Comparison of ENCODE assay signal across 1 cellular context in the genomic region with DNA sequence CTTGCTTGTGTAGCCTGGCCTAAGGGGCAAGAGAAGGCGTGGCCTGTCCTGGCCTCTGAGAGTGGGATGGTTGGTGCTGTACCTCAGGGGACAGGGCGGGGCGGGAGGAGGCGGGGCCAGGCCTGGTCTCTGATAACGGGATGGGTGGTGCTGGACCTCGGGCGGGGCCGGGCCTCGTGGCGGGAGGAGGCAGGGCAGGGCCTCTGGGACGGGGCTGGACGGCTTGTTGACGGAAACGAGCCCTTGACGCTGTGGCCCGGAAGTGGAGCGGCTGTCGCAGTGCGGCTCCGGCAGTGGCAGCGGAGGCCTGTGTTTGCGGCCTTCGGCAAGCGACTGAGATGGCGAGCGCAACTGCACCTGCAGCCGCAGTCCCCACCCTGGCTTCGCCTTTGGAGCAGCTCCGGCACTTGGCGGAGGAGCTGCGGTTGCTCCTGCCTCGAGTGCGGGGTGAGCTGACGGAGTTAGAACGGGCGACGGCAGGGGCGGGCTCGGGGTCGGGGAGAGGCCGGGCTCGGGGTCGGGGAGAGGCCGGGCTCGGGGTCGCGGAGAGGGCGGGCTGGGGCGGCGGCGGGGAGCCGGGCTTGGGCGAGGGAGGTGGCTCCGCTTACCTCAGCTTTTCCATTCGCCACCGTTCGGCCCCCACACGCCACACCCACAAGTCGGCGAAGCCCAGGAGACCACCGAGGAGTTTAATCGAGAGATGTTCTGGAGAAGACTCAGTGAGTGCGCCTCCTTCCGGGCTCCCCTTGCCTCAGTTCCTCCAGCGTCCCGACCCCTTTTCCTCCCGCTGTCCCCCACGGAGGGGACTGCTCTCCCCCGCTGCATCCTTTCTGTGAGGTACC.
A peak's percentile ranks its signal among the peaks of the same experiment; 100 is the strongest.
TF ChIP-seq lines count a peak whose summit lies in the region.

A gene with protein sequence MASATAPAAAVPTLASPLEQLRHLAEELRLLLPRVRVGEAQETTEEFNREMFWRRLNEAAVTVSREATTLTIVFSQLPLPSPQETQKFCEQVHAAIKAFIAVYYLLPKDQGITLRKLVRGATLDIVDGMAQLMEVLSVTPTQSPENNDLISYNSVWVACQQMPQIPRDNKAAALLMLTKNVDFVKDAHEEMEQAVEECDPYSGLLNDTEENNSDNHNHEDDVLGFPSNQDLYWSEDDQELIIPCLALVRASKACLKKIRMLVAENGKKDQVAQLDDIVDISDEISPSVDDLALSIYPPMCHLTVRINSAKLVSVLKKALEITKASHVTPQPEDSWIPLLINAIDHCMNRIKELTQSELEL (plus strand): TSS at position 243 of the 842 bp plus-strand sequence. CDS start 96 bp downstream, at position 339.

TF ChIP-seq in K562, 482 proteins besides CTCF, POLR2A, EP300 and RAD21 (continued from another document and continues in another):
- TF ChIP-seq, protein P1, sequence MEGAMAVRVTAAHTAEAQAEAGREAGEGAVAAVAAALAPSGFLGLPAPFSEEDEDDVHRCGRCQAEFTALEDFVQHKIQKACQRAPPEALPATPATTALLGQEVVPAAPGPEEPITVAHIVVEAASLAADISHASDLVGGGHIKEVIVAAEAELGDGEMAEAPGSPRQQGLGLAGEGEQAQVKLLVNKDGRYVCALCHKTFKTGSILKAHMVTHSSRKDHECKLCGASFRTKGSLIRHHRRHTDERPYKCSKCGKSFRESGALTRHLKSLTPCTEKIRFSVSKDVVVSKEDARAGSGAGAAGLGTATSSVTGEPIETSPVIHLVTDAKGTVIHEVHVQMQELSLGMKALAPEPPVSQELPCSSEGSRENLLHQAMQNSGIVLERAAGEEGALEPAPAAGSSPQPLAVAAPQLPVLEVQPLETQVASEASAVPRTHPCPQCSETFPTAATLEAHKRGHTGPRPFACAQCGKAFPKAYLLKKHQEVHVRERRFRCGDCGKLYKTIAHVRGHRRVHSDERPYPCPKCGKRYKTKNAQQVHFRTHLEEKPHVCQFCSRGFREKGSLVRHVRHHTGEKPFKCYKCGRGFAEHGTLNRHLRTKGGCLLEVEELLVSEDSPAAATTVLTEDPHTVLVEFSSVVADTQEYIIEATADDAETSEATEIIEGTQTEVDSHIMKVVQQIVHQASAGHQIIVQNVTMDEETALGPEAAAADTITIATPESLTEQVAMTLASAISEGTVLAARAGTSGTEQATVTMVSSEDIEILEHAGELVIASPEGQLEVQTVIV (CRISPR knock-in tag; IDR thresholded peaks at IDR 0.05; ENCODE audit: borderline replicate concordance), result no peak; the same call in 1 of the 2 replicates
- TF ChIP-seq GTF2F1 (IDR thresholded peaks at IDR 0.05; ENCODE audit: low read depth, low read length) (no peak; the same call in 1 of the 2 replicates), RNF2 (IDR thresholded peaks at IDR 0.05) (0 out of 2 replicates have a peak, but pooled peaks have one; percentile 35), ZNF354B (CRISPR knock-in tag; IDR thresholded peaks at IDR 0.05) (no peak), FOXA1 (IDR thresholded peaks at IDR 0.05; ENCODE audit: borderline replicate concordance) (no peak), TBP (optimal IDR thresholded peaks at IDR 0.05; ENCODE audit: low read depth, low read length) (peak; percentile 82), YY1 (IDR thresholded peaks at IDR 0.05; ENCODE audit: borderline replicate concordance in 1 of 3, control insufficient read depth in 1 of 3, extremely low read depth in 1 of 3, insufficient read depth in 3 of 3, insufficient read length in 1 of 3, insufficient replicate concordance in 2 of 3, low read depth in 1 of 3, low read length in 2 of 3) (peak in 2 of 3 experiments; percentile 11 to 68), RBM17 (IDR thresholded peaks at IDR 0.05; ENCODE audit: borderline replicate concordance, low read depth, low read length) (no peak), PHTF2 (CRISPR knock-in tag; IDR thresholded peaks at IDR 0.05) (no peak), ZNF311 (CRISPR knock-in tag; IDR thresholded peaks at IDR 0.05) (no peak), MYC (IDR thresholded peaks at IDR 0.05; ENCODE audit: low read depth, low read length) (peak; percentile 97), MYC (CRISPR knock-in tag; IDR thresholded peaks at IDR 0.05; ENCODE audit: borderline replicate concordance, low read depth) (no peak), HNRNPLL (IDR thresholded peaks at IDR 0.05; ENCODE audit: low read depth, low read length, poor library complexity, severe bottlenecking) (peak; percentile 73), RBM25 (IDR thresholded peaks at IDR 0.05; ENCODE audit: low read depth, low read length, severe bottlenecking) (no peak), ZNF212 (CRISPR knock-in tag; IDR thresholded peaks at IDR 0.05) (0 out of 2 replicates have a peak, but pooled peaks have one; percentile 74), ZNF668 (CRISPR knock-in tag; IDR thresholded peaks at IDR 0.05) (no peak), EHMT2 (IDR thresholded peaks at IDR 0.05) (peak; percentile 44; the same call in 1 of the 2 replicates), STAG1 (CRISPR knock-in tag; IDR thresholded peaks at IDR 0.05; ENCODE audit: borderline replicate concordance) (no peak), SIN3A (IDR thresholded peaks at IDR 0.05; ENCODE audit: borderline replicate concordance in 2 of 2, control insufficient read depth in 1 of 2, low read depth in 2 of 2, low read length in 2 of 2) (peak; percentile 85 to 96; a peak in 3 of 4 replicates), RBFOX2 (IDR thresholded peaks at IDR 0.05; ENCODE audit: low read depth, low read length) (peak; percentile 97), ZNF121 (CRISPR knock-in tag; conservative IDR thresholded peaks at IDR 0.05) (no peak)
- TF ChIP-seq, protein P2, sequence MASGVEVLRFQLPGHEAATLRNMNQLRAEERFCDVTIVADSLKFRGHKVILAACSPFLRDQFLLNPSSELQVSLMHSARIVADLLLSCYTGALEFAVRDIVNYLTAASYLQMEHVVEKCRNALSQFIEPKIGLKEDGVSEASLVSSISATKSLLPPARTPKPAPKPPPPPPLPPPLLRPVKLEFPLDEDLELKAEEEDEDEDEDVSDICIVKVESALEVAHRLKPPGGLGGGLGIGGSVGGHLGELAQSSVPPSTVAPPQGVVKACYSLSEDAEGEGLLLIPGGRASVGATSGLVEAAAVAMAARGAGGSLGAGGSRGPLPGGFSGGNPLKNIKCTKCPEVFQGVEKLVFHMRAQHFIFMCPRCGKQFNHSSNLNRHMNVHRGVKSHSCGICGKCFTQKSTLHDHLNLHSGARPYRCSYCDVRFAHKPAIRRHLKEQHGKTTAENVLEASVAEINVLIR (CRISPR knock-in tag; IDR thresholded peaks at IDR 0.05), result 0 out of 2 replicates have a peak, but pooled peaks have one; percentile 18
- TF ChIP-seq, protein P3, sequence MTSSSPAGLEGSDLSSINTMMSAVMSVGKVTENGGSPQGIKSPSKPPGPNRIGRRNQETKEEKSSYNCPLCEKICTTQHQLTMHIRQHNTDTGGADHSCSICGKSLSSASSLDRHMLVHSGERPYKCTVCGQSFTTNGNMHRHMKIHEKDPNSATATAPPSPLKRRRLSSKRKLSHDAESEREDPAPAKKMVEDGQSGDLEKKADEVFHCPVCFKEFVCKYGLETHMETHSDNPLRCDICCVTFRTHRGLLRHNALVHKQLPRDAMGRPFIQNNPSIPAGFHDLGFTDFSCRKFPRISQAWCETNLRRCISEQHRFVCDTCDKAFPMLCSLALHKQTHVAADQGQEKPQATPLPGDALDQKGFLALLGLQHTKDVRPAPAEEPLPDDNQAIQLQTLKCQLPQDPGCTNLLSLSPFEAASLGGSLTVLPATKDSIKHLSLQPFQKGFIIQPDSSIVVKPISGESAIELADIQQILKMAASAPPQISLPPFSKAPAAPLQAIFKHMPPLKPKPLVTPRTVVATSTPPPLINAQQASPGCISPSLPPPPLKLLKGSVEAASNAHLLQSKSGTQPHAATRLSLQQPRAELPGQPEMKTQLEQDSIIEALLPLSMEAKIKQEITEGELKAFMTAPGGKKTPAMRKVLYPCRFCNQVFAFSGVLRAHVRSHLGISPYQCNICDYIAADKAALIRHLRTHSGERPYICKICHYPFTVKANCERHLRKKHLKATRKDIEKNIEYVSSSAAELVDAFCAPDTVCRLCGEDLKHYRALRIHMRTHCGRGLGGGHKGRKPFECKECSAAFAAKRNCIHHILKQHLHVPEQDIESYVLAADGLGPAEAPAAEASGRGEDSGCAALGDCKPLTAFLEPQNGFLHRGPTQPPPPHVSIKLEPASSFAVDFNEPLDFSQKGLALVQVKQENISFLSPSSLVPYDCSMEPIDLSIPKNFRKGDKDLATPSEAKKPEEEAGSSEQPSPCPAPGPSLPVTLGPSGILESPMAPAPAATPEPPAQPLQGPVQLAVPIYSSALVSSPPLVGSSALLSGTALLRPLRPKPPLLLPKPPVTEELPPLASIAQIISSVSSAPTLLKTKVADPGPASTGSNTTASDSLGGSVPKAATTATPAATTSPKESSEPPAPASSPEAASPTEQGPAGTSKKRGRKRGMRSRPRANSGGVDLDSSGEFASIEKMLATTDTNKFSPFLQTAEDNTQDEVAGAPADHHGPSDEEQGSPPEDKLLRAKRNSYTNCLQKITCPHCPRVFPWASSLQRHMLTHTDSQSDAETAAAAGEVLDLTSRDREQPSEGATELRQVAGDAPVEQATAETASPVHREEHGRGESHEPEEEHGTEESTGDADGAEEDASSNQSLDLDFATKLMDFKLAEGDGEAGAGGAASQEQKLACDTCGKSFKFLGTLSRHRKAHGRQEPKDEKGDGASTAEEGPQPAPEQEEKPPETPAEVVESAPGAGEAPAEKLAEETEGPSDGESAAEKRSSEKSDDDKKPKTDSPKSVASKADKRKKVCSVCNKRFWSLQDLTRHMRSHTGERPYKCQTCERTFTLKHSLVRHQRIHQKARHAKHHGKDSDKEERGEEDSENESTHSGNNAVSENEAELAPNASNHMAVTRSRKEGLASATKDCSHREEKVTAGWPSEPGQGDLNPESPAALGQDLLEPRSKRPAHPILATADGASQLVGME (CRISPR knock-in tag; IDR thresholded peaks at IDR 0.05), result 0 out of 2 replicates have a peak, but pooled peaks have one; percentile 50
- TF ChIP-seq, protein P4, sequence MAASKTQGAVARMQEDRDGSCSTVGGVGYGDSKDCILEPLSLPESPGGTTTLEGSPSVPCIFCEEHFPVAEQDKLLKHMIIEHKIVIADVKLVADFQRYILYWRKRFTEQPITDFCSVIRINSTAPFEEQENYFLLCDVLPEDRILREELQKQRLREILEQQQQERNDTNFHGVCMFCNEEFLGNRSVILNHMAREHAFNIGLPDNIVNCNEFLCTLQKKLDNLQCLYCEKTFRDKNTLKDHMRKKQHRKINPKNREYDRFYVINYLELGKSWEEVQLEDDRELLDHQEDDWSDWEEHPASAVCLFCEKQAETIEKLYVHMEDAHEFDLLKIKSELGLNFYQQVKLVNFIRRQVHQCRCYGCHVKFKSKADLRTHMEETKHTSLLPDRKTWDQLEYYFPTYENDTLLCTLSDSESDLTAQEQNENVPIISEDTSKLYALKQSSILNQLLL (CRISPR knock-in tag; IDR thresholded peaks at IDR 0.05; ENCODE audit: borderline replicate concordance), result no peak
- TF ChIP-seq, protein P5, sequence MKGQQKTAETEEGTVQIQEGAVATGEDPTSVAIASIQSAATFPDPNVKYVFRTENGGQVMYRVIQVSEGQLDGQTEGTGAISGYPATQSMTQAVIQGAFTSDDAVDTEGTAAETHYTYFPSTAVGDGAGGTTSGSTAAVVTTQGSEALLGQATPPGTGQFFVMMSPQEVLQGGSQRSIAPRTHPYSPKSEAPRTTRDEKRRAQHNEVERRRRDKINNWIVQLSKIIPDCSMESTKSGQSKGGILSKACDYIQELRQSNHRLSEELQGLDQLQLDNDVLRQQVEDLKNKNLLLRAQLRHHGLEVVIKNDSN (CRISPR knock-in tag; IDR thresholded peaks at IDR 0.05), result peak; percentile 61
- TF ChIP-seq, protein P6, sequence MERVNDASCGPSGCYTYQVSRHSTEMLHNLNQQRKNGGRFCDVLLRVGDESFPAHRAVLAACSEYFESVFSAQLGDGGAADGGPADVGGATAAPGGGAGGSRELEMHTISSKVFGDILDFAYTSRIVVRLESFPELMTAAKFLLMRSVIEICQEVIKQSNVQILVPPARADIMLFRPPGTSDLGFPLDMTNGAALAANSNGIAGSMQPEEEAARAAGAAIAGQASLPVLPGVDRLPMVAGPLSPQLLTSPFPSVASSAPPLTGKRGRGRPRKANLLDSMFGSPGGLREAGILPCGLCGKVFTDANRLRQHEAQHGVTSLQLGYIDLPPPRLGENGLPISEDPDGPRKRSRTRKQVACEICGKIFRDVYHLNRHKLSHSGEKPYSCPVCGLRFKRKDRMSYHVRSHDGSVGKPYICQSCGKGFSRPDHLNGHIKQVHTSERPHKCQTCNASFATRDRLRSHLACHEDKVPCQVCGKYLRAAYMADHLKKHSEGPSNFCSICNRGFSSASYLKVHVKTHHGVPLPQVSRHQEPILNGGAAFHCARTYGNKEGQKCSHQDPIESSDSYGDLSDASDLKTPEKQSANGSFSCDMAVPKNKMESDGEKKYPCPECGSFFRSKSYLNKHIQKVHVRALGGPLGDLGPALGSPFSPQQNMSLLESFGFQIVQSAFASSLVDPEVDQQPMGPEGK (CRISPR knock-in tag; IDR thresholded peaks at IDR 0.05; ENCODE audit: borderline replicate concordance), result no peak
- TF ChIP-seq, protein P7, sequence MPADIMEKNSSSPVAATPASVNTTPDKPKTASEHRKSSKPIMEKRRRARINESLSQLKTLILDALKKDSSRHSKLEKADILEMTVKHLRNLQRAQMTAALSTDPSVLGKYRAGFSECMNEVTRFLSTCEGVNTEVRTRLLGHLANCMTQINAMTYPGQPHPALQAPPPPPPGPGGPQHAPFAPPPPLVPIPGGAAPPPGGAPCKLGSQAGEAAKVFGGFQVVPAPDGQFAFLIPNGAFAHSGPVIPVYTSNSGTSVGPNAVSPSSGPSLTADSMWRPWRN (IDR thresholded peaks at IDR 0.05; ENCODE audit: low read depth), result no peak
- TF ChIP-seq, protein P8, sequence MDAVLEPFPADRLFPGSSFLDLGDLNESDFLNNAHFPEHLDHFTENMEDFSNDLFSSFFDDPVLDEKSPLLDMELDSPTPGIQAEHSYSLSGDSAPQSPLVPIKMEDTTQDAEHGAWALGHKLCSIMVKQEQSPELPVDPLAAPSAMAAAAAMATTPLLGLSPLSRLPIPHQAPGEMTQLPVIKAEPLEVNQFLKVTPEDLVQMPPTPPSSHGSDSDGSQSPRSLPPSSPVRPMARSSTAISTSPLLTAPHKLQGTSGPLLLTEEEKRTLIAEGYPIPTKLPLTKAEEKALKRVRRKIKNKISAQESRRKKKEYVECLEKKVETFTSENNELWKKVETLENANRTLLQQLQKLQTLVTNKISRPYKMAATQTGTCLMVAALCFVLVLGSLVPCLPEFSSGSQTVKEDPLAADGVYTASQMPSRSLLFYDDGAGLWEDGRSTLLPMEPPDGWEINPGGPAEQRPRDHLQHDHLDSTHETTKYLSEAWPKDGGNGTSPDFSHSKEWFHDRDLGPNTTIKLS (IDR thresholded peaks at IDR 0.05; ENCODE audit: borderline replicate concordance, low read depth), result peak; percentile 72; the same call in 1 of the 2 replicates
- TF ChIP-seq, protein P9, sequence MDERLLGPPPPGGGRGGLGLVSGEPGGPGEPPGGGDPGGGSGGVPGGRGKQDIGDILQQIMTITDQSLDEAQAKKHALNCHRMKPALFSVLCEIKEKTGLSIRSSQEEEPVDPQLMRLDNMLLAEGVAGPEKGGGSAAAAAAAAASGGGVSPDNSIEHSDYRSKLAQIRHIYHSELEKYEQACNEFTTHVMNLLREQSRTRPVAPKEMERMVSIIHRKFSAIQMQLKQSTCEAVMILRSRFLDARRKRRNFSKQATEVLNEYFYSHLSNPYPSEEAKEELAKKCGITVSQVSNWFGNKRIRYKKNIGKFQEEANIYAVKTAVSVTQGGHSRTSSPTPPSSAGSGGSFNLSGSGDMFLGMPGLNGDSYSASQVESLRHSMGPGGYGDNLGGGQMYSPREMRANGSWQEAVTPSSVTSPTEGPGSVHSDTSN (CRISPR knock-in tag; IDR thresholded peaks at IDR 0.05; ENCODE audit: low read depth), result no peak
- TF ChIP-seq, protein P9 (tag; conservative IDR thresholded peaks at IDR 0.05; ENCODE audit: low read depth), result no peak
